In the genomic region with DNA sequence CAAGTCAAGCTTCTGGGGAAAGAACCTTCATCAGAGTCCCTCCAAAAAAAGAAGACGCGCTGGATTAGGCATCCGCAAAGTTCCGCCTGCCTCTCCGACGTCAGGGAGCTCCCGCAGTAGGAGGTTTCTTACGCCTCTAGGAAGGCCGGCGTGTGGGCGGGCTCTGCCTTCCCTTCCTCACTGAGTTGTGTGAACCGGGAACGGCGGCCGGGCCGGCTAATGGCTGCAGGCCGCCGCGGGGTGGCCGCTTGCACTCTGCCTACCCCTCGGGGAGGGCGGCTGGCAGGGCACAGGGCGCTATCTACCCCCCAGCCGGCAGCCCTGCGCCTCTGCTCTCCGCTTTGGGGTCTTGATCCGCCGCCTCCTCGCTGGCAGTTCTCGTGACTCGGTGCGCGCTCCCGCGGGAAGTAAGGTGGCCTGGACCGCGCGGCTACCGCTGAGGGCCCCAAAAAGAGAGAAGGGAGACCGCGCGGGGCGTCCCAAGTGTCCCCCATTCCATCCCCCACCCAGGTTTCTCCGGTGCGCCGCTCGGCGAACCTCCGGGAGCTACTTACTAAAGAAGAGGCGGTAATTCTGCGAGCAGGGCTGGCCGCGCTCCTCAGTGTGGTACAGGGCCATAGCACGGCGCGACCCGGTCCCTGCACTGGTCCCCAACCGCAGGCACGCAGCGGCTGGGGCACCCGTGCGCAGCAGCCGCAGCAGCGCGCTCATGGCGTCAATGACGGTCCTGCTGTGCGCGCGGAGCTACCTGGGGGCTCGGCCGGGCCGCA, we compare ENCODE assay signal across 1 cellular context.
TF ChIP-seq lines count a peak whose summit lies in the region.

A gene (minus strand): TSS at position 723 of the 770 bp plus-strand sequence. CDS start 12 bp downstream, at position 711.

TF ChIP-seq in HepG2, 621 proteins besides CTCF, POLR2A, EP300 and RAD21 (continued from another document and continues in another):
- TF ChIP-seq, protein P1, sequence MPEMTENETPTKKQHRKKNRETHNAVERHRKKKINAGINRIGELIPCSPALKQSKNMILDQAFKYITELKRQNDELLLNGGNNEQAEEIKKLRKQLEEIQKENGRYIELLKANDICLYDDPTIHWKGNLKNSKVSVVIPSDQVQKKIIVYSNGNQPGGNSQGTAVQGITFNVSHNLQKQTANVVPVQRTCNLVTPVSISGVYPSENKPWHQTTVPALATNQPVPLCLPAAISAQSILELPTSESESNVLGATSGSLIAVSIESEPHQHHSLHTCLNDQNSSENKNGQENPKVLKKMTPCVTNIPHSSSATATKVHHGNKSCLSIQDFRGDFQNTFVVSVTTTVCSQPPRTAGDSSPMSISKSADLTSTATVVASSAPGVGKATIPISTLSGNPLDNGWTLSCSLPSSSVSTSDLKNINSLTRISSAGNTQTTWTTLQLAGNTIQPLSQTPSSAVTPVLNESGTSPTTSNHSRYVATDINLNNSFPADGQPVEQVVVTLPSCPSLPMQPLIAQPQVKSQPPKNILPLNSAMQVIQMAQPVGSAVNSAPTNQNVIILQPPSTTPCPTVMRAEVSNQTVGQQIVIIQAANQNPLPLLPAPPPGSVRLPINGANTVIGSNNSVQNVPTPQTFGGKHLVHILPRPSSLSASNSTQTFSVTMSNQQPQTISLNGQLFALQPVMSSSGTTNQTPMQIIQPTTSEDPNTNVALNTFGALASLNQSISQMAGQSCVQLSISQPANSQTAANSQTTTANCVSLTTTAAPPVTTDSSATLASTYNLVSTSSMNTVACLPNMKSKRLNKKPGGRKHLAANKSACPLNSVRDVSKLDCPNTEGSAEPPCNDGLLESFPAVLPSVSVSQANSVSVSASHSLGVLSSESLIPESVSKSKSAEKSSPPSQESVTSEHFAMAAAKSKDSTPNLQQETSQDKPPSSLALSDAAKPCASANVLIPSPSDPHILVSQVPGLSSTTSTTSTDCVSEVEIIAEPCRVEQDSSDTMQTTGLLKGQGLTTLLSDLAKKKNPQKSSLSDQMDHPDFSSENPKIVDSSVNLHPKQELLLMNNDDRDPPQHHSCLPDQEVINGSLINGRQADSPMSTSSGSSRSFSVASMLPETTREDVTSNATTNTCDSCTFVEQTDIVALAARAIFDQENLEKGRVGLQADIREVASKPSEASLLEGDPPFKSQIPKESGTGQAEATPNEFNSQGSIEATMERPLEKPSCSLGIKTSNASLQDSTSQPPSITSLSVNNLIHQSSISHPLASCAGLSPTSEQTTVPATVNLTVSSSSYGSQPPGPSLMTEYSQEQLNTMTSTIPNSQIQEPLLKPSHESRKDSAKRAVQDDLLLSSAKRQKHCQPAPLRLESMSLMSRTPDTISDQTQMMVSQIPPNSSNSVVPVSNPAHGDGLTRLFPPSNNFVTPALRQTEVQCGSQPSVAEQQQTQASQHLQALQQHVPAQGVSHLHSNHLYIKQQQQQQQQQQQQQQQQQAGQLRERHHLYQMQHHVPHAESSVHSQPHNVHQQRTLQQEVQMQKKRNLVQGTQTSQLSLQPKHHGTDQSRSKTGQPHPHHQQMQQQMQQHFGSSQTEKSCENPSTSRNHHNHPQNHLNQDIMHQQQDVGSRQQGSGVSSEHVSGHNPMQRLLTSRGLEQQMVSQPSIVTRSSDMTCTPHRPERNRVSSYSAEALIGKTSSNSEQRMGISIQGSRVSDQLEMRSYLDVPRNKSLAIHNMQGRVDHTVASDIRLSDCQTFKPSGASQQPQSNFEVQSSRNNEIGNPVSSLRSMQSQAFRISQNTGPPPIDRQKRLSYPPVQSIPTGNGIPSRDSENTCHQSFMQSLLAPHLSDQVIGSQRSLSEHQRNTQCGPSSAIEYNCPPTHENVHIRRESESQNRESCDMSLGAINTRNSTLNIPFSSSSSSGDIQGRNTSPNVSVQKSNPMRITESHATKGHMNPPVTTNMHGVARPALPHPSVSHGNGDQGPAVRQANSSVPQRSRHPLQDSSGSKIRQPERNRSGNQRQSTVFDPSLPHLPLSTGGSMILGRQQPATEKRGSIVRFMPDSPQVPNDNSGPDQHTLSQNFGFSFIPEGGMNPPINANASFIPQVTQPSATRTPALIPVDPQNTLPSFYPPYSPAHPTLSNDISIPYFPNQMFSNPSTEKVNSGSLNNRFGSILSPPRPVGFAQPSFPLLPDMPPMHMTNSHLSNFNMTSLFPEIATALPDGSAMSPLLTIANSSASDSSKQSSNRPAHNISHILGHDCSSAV (CRISPR knock-in tag; IDR thresholded peaks at IDR 0.05; ENCODE audit: borderline replicate concordance), result no peak
- TF ChIP-seq PITX1 (CRISPR knock-in tag; IDR thresholded peaks at IDR 0.05) (peak; percentile 32; the same call in 1 of the 2 replicates), ZNF878 (CRISPR knock-in tag; IDR thresholded peaks at IDR 0.05) (no peak), ZNF354B (CRISPR knock-in tag; IDR thresholded peaks at IDR 0.05) (no peak; the same call in 1 of the 2 replicates), ETV6 (CRISPR knock-in tag; conservative IDR thresholded peaks at IDR 0.05) (no peak), ARHGAP35 (CRISPR knock-in tag; IDR thresholded peaks at IDR 0.05; ENCODE audit: borderline replicate concordance) (0 out of 2 replicates have a peak, but pooled peaks have one; percentile 64), REPIN1 (CRISPR knock-in tag; IDR thresholded peaks at IDR 0.05; ENCODE audit: borderline replicate concordance, low read depth) (peak; percentile 95), ZNF589 (CRISPR knock-in tag; conservative IDR thresholded peaks at IDR 0.05) (peak; percentile 79), HOXA3 (CRISPR knock-in tag; IDR thresholded peaks at IDR 0.05) (peak; percentile 96), ZNF263 (CRISPR knock-in tag; IDR thresholded peaks at IDR 0.05) (0 out of 2 replicates have a peak, but pooled peaks have one; percentile 50), HOXD1 (CRISPR knock-in tag; IDR thresholded peaks at IDR 0.05) (peak; percentile 80; the same call in 1 of the 2 replicates), ELF1 (CRISPR knock-in tag; IDR thresholded peaks at IDR 0.05) (peak; percentile 15; the same call in 1 of the 2 replicates), ZNF543 (CRISPR knock-in tag; IDR thresholded peaks at IDR 0.05) (0 out of 2 replicates have a peak, but pooled peaks have one; percentile 58), CBX2 (IDR thresholded peaks at IDR 0.05; ENCODE audit: low read depth, low read length) (no peak), CBX2 (CRISPR knock-in tag; IDR thresholded peaks at IDR 0.05; ENCODE audit: low read depth) (no peak; the same call in 1 of the 2 replicates), TOPORS (CRISPR knock-in tag; IDR thresholded peaks at IDR 0.05) (peak; percentile 95), FOXM1 (CRISPR knock-in tag; IDR thresholded peaks at IDR 0.05) (no peak), KDM4B (CRISPR knock-in tag; IDR thresholded peaks at IDR 0.05) (peak; percentile 18; the same call in 1 of the 2 replicates), BRD4 (CRISPR knock-in tag; IDR thresholded peaks at IDR 0.05) (peak; percentile 88), NR1H2 (CRISPR knock-in tag; IDR thresholded peaks at IDR 0.05; ENCODE audit: borderline replicate concordance, low read depth) (no peak), NAIF1 (CRISPR knock-in tag; IDR thresholded peaks at IDR 0.05; ENCODE audit: borderline replicate concordance) (peak; percentile 97), ZNF572 (CRISPR knock-in tag; IDR thresholded peaks at IDR 0.05) (0 out of 2 replicates have a peak, but pooled peaks have one; percentile 64), SRSF4 (IDR thresholded peaks at IDR 0.05; ENCODE audit: low read depth, low read length, poor library complexity, severe bottlenecking) (no peak)
- TF ChIP-seq, protein P2, sequence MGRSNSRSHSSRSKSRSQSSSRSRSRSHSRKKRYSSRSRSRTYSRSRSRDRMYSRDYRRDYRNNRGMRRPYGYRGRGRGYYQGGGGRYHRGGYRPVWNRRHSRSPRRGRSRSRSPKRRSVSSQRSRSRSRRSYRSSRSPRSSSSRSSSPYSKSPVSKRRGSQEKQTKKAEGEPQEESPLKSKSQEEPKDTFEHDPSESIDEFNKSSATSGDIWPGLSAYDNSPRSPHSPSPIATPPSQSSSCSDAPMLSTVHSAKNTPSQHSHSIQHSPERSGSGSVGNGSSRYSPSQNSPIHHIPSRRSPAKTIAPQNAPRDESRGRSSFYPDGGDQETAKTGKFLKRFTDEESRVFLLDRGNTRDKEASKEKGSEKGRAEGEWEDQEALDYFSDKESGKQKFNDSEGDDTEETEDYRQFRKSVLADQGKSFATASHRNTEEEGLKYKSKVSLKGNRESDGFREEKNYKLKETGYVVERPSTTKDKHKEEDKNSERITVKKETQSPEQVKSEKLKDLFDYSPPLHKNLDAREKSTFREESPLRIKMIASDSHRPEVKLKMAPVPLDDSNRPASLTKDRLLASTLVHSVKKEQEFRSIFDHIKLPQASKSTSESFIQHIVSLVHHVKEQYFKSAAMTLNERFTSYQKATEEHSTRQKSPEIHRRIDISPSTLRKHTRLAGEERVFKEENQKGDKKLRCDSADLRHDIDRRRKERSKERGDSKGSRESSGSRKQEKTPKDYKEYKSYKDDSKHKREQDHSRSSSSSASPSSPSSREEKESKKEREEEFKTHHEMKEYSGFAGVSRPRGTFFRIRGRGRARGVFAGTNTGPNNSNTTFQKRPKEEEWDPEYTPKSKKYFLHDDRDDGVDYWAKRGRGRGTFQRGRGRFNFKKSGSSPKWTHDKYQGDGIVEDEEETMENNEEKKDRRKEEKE (IDR thresholded peaks at IDR 0.05), result no peak
- TF ChIP-seq, protein P3, sequence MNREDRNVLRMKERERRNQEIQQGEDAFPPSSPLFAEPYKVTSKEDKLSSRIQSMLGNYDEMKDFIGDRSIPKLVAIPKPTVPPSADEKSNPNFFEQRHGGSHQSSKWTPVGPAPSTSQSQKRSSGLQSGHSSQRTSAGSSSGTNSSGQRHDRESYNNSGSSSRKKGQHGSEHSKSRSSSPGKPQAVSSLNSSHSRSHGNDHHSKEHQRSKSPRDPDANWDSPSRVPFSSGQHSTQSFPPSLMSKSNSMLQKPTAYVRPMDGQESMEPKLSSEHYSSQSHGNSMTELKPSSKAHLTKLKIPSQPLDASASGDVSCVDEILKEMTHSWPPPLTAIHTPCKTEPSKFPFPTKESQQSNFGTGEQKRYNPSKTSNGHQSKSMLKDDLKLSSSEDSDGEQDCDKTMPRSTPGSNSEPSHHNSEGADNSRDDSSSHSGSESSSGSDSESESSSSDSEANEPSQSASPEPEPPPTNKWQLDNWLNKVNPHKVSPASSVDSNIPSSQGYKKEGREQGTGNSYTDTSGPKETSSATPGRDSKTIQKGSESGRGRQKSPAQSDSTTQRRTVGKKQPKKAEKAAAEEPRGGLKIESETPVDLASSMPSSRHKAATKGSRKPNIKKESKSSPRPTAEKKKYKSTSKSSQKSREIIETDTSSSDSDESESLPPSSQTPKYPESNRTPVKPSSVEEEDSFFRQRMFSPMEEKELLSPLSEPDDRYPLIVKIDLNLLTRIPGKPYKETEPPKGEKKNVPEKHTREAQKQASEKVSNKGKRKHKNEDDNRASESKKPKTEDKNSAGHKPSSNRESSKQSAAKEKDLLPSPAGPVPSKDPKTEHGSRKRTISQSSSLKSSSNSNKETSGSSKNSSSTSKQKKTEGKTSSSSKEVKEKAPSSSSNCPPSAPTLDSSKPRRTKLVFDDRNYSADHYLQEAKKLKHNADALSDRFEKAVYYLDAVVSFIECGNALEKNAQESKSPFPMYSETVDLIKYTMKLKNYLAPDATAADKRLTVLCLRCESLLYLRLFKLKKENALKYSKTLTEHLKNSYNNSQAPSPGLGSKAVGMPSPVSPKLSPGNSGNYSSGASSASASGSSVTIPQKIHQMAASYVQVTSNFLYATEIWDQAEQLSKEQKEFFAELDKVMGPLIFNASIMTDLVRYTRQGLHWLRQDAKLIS (CRISPR knock-in tag; IDR thresholded peaks at IDR 0.05), result no peak
- TF ChIP-seq, protein P4, sequence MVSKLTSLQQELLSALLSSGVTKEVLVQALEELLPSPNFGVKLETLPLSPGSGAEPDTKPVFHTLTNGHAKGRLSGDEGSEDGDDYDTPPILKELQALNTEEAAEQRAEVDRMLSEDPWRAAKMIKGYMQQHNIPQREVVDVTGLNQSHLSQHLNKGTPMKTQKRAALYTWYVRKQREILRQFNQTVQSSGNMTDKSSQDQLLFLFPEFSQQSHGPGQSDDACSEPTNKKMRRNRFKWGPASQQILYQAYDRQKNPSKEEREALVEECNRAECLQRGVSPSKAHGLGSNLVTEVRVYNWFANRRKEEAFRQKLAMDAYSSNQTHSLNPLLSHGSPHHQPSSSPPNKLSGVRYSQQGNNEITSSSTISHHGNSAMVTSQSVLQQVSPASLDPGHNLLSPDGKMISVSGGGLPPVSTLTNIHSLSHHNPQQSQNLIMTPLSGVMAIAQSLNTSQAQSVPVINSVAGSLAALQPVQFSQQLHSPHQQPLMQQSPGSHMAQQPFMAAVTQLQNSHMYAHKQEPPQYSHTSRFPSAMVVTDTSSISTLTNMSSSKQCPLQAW (CRISPR knock-in tag; IDR thresholded peaks at IDR 0.05), result peak; percentile 56; the same call in 1 of the 2 replicates
- TF ChIP-seq, protein P5, sequence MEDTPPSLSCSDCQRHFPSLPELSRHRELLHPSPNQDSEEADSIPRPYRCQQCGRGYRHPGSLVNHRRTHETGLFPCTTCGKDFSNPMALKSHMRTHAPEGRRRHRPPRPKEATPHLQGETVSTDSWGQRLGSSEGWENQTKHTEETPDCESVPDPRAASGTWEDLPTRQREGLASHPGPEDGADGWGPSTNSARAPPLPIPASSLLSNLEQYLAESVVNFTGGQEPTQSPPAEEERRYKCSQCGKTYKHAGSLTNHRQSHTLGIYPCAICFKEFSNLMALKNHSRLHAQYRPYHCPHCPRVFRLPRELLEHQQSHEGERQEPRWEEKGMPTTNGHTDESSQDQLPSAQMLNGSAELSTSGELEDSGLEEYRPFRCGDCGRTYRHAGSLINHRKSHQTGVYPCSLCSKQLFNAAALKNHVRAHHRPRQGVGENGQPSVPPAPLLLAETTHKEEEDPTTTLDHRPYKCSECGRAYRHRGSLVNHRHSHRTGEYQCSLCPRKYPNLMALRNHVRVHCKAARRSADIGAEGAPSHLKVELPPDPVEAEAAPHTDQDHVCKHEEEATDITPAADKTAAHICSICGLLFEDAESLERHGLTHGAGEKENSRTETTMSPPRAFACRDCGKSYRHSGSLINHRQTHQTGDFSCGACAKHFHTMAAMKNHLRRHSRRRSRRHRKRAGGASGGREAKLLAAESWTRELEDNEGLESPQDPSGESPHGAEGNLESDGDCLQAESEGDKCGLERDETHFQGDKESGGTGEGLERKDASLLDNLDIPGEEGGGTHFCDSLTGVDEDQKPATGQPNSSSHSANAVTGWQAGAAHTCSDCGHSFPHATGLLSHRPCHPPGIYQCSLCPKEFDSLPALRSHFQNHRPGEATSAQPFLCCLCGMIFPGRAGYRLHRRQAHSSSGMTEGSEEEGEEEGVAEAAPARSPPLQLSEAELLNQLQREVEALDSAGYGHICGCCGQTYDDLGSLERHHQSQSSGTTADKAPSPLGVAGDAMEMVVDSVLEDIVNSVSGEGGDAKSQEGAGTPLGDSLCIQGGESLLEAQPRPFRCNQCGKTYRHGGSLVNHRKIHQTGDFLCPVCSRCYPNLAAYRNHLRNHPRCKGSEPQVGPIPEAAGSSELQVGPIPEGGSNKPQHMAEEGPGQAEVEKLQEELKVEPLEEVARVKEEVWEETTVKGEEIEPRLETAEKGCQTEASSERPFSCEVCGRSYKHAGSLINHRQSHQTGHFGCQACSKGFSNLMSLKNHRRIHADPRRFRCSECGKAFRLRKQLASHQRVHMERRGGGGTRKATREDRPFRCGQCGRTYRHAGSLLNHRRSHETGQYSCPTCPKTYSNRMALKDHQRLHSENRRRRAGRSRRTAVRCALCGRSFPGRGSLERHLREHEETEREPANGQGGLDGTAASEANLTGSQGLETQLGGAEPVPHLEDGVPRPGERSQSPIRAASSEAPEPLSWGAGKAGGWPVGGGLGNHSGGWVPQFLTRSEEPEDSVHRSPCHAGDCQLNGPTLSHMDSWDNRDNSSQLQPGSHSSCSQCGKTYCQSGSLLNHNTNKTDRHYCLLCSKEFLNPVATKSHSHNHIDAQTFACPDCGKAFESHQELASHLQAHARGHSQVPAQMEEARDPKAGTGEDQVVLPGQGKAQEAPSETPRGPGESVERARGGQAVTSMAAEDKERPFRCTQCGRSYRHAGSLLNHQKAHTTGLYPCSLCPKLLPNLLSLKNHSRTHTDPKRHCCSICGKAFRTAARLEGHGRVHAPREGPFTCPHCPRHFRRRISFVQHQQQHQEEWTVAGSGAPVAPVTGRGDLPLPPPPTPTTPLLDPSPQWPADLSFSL (CRISPR knock-in tag; IDR thresholded peaks at IDR 0.05), result no peak
